Comparison of ENCODE assay signal across 1 cellular context in the genomic region with DNA sequence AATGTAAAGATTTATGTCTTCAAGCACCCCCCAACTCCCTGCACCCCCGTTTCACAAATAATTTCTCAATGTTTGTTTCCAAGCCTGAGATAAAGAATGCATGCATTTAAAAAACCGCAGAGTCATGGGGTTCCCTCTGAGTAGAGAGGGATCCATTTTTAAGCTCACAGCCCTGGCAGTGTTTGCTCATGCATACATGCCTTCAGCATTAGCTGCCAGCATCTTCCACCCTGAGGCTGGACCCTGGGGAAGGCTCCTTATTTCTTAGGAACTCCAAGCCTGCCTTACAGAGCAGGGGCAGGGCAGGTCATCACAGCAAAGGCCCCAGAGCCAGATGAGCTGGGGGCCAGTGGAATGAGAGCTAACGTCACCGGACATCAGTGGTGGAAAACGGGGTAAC.
TF ChIP-seq lines count a peak whose summit lies in the region.

No MANE protein-coding gene starts in this region.

TF ChIP-seq in HEK293, 187 proteins besides CTCF, POLR2A, EP300 and RAD21 (continued from another document):
- TF ChIP-seq, protein P1, sequence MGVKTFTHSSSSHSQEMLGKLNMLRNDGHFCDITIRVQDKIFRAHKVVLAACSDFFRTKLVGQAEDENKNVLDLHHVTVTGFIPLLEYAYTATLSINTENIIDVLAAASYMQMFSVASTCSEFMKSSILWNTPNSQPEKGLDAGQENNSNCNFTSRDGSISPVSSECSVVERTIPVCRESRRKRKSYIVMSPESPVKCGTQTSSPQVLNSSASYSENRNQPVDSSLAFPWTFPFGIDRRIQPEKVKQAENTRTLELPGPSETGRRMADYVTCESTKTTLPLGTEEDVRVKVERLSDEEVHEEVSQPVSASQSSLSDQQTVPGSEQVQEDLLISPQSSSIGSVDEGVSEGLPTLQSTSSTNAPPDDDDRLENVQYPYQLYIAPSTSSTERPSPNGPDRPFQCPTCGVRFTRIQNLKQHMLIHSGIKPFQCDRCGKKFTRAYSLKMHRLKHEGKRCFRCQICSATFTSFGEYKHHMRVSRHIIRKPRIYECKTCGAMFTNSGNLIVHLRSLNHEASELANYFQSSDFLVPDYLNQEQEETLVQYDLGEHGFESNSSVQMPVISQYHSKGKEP (tag by site-specific recombination; IDR thresholded peaks at IDR 0.05), result 0 out of 2 replicates have a peak, but pooled peaks have one; percentile 17
- no peak for TF ChIP-seq ZNF654 (tag by site-specific recombination; IDR thresholded peaks at IDR 0.05; ENCODE audit: low read depth)
